In genomic region chr5:403995-404394, GRCh38 we compare ENCODE assay signal across 15 cellular contexts.
"Had no signal": no experiment of that assay in that cellular context is flagged by ENCODE, and none has a peak within 500 bp of the region (broad histone marks: within the 10 kb centered on the region; RNA-seq: fewer than 3 reads in every experiment).

No MANE protein-coding gene starts in this region.

- H3K36me3 ChIP-seq: adrenal gland, gastroesophageal sphincter, tibial artery had no signal

- H3K4me3 ChIP-seq: adrenal gland, coronary artery, gastroesophageal sphincter, tibial artery had no signal

- H3K4me3 Mint-ChIP-seq: activated naive CD4-positive, alpha-beta T cell treated with anti-CD3 and anti-CD28 coated beads for 36 hours; nephron progenitor cell had no signal

- H3K27me3 ChIP-seq: adrenal gland had no signal

- H3K27ac Mint-ChIP-seq: activated B cell treated with CpG ODN at 0.5 μM for 24 hours; activated naive CD4-positive, alpha-beta T cell treated with anti-CD3 and anti-CD28 coated beads for 36 hours; activated T-cell treated with anti-CD3 and anti-CD28 coated beads, Interleukin-2, amount 50 U/mL, for 72 hours; nephron progenitor cell had no signal

- ATAC-seq: activated T-cell treated with anti-CD3 and anti-CD28 coated beads, Interleukin-2, amount 50 U/mL, for 72 hours; gastroesophageal sphincter; left ventricle myocardium superior had no signal

- H3K9me3 Mint-ChIP-seq: activated B cell treated with CpG ODN at 0.5 μM for 24 hours; activated naive CD4-positive, alpha-beta T cell treated with anti-CD3 and anti-CD28 coated beads for 36 hours; activated T-cell treated with anti-CD3 and anti-CD28 coated beads, Interleukin-2, amount 50 U/mL, for 72 hours had no signal

- DNase-seq: activated B cell treated with CpG ODN at 0.5 μM for 24 hours; activated CD4-positive, alpha-beta T cell treated with anti-CD3 and anti-CD28 coated beads, Interleukin-2, amount 50 U/mL, for 48 hours; activated CD8-positive, alpha-beta memory T cell treated with anti-CD3 and anti-CD28 coated beads, Interleukin-2, amount 50 U/mL, for 4 hours; activated naive CD4-positive, alpha-beta T cell treated with anti-CD3 and anti-CD28 coated beads for 36 hours; activated T-cell treated with anti-CD3 and anti-CD28 coated beads, Interleukin-2, amount 50 U/mL, for 72 hours; caudate nucleus; effector CD8-positive, alpha-beta T cell; left ventricle myocardium superior; mesendoderm; nephron progenitor cell; SK-N-SH; tibial artery had no signal
